In the genomic region with DNA sequence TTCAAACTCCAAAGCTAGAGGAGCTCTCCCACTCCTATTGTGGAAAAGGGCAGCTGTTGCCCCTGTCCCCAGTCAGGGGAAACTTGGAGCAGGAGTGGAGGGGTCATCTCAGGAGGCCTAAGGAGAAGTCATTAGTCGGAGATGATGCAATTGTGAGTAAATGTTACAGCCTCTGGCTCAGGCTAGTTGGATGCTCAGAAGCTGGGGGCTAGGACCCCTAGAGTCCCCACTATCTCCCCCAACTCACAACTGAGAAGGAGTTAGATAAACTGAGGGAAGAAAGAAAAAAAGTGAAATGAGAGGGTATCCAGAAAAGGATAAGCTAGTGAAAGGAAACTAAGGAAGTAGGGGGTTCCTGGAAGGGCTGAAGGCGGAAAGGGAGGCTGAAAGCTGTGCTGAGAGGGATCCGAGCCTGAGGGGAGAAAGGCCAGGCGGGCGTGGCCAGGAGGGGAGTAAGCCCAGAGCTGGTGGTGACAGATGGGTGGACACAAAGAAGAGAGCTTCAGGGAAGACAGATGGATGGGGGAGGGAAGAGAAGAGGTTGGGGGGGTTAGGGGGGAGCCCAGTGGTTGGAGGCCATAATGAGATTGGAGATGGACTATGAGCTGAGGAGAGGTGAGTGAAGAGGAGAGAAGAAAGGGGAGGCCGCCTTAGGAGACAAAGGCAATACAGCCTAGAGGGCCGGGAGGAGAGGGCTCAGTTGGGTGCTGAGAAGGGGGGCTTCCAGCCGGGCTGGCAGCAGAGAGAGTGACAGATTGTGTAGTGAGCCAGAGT, we compare ENCODE assay signal across 14 cellular contexts. TPM values are rescaled to one million over a fixed set of nuclear protein-coding genes. Genes with fewer than 3 reads are reported as not detected.
A peak's percentile ranks its signal among the peaks of the same experiment; 100 is the strongest.
DNase-seq lines count a peak whose midpoint lies in the region; ATAC-seq lines count a peak whose summit lies in the region.
"Had no signal": no experiment of that assay in that cellular context is flagged by ENCODE, and none has a peak within 500 bp of the region (broad histone marks: within the 10 kb centered on the region; RNA-seq: fewer than 3 reads in every experiment).

No MANE protein-coding gene starts in this region.

- POLR2A ChIA-PET in activated naive CD8-positive, alpha-beta T cell treated with anti-CD3 and anti-CD28 coated beads, Interleukin-2, amount 10 ng/mL, durations not matched to agents 7 days and 5 days (lab: Charles Lee), result no interaction called here
- POLR2A ChIA-PET in naive thymus-derived CD4-positive, alpha-beta T cell (lab: Charles Lee), result interaction anchor here (0.6 kb wide), 1 partner anchor 8 kb away, joined by 3 read pairs; no protein-coding TSS in a partner anchor

- peaks cover 35% of the 10 kb centered on the region for H3K36me3 ChIP-seq in HUES64 (ENCODE audit: insufficient read depth, low read length)
- H3K36me3 ChIP-seq in naive thymus-derived CD4-positive, alpha-beta T cell (ENCODE audit: control insufficient read depth in 2 of 3, insufficient read depth in 3 of 3, low read length in 3 of 3), result peaks cover 0 to 31% (median 0%) of the 10 kb centered on the region in 3 experiments

- peaks cover 6% of the 10 kb centered on the region for H3K36me3 Mint-ChIP-seq in activated naive CD8-positive, alpha-beta T cell treated with anti-CD3 and anti-CD28 coated beads, Interleukin-2, amount 10 ng/mL, durations not matched to agents 7 days and 5 days
- peaks cover 7 to 27% (median 14%) of the 10 kb centered on the region in 5 donors for H3K36me3 Mint-ChIP-seq in naive thymus-derived CD4-positive, alpha-beta T cell

- CTCF ChIA-PET in naive thymus-derived CD4-positive, alpha-beta T cell (lab: Charles Lee), result interaction anchor here (1.2 to 1.8 kb wide), 2 partner anchors 14 to 275 kb away, joined by 3 to 5 read pairs; no protein-coding TSS in a partner anchor

- DNase-seq in SKM-1 treated with dmso at 0.1 percent for 144 hours (lab: John Stamatoyannopoulos, UW; ENCODE audit: unreplicated experiment) (peak; percentile 13), SKM-1 (lab: John Stamatoyannopoulos, UW; ENCODE audit: unreplicated experiment) (no peak), MV-4-11 (lab: John Stamatoyannopoulos, UW) (no peak), hippocampal formation (lab: John Stamatoyannopoulos, UW) (no peak)
- no peak for DNase-seq in activated naive CD8-positive, alpha-beta T cell treated with anti-CD3 and anti-CD28 coated beads, Interleukin-2, amount 10 ng/mL, durations not matched to agents 7 days and 5 days
- peak in 1 of 9 donors; percentile 13 for DNase-seq in naive thymus-derived CD4-positive, alpha-beta T cell
- DNase-seq: GF-D8; NCI-H1105; RPMI8226; stimulated activated CD4-positive, alpha-beta T cell treated with anti-CD3 and anti-CD28 coated beads, Interleukin-2, amount 100 ng/mL, for 24 hours had no signal

- H3K9ac ChIP-seq in HUES64 (ENCODE audit: low read depth, low read length), result peak overlapping the region; percentile 46

- H3K4me1 Mint-ChIP-seq in activated naive CD8-positive, alpha-beta T cell treated with anti-CD3 and anti-CD28 coated beads, Interleukin-2, amount 10 ng/mL, durations not matched to agents 7 days and 5 days, result peaks cover 3% of the 10 kb centered on the region
- H3K4me1 Mint-ChIP-seq in naive thymus-derived CD4-positive, alpha-beta T cell, result peaks cover 0 to 5% (median under 1%) of the 10 kb centered on the region in 7 donors

- H3K4me3 Mint-ChIP-seq in activated naive CD8-positive, alpha-beta T cell treated with anti-CD3 and anti-CD28 coated beads, Interleukin-2, amount 10 ng/mL, durations not matched to agents 7 days and 5 days, result no peak overlapping the region
- H3K4me3 Mint-ChIP-seq in naive thymus-derived CD4-positive, alpha-beta T cell, result no peak overlapping the region

- ATAC-seq in activated naive CD8-positive, alpha-beta T cell treated with anti-CD3 and anti-CD28 coated beads, Interleukin-2, amount 10 ng/mL, durations not matched to agents 7 days and 5 days (ENCODE audit: low read depth), result no peak
- ATAC-seq in naive thymus-derived CD4-positive, alpha-beta T cell, result no peak
- no peak for ATAC-seq in GM18868 (IDR thresholded peaks at IDR 0.05; ENCODE audit: unreplicated experiment)
- ATAC-seq: activated CD4-positive, CD25-positive, alpha-beta regulatory T cell treated with anti-CD3 and anti-CD28 coated beads, Interleukin-2, amount 50 U/mL, for 24 hours had no signal

- no peaks in the 10 kb centered on the region for H3K27me3 Mint-ChIP-seq in activated naive CD8-positive, alpha-beta T cell treated with anti-CD3 and anti-CD28 coated beads, Interleukin-2, amount 10 ng/mL, durations not matched to agents 7 days and 5 days
- no peaks in the 10 kb centered on the region for H3K27me3 Mint-ChIP-seq in naive thymus-derived CD4-positive, alpha-beta T cell

- peaks cover 20% of the 10 kb centered on the region for H3K4me1 ChIP-seq in HUES64 (ENCODE audit: insufficient read depth, low read length)
- H3K4me1 ChIP-seq in naive thymus-derived CD4-positive, alpha-beta T cell (ENCODE audit: control insufficient read depth in 2 of 2, insufficient read depth in 2 of 2, low read length in 2 of 2), result no peaks in the 10 kb centered on the region

- H3K27ac Mint-ChIP-seq in activated naive CD8-positive, alpha-beta T cell treated with anti-CD3 and anti-CD28 coated beads, Interleukin-2, amount 10 ng/mL, durations not matched to agents 7 days and 5 days, result peak overlapping the region; percentile 9
- H3K27ac Mint-ChIP-seq in naive thymus-derived CD4-positive, alpha-beta T cell, result peak overlapping the region in 5 of 9 donors; percentile 5 to 86 (median 56)

- no peaks in the 10 kb centered on the region for H3K9me3 ChIP-seq in HUES64 (ENCODE audit: insufficient read depth, low read depth, low read length)
- no peaks in the 10 kb centered on the region for H3K9me3 ChIP-seq in naive thymus-derived CD4-positive, alpha-beta T cell (ENCODE audit: control insufficient read depth in 2 of 3, low read length in 3 of 3)

- H3K27me3 ChIP-seq in HUES64 (ENCODE audit: insufficient read depth, low read length), result no peaks in the 10 kb centered on the region
- no peaks in the 10 kb centered on the region for H3K27me3 ChIP-seq in naive thymus-derived CD4-positive, alpha-beta T cell (ENCODE audit: control insufficient read depth in 2 of 2, insufficient read depth in 2 of 2, low read length in 2 of 2)

- H3K9me3 Mint-ChIP-seq in activated naive CD8-positive, alpha-beta T cell treated with anti-CD3 and anti-CD28 coated beads, Interleukin-2, amount 10 ng/mL, durations not matched to agents 7 days and 5 days, result no peaks in the 10 kb centered on the region
- no peaks in the 10 kb centered on the region for H3K9me3 Mint-ChIP-seq in naive thymus-derived CD4-positive, alpha-beta T cell

- H3K4me3 ChIP-seq in HUES64 (ENCODE audit: low read length), result no peak overlapping the region
- no peak overlapping the region for H3K4me3 ChIP-seq in naive thymus-derived CD4-positive, alpha-beta T cell (ENCODE audit: low read length)

- intact Hi-C loops in naive thymus-derived CD4-positive, alpha-beta T cell (cut with micrococcal nuclease), result no loop called here

- H3K27ac ChIP-seq in HUES64 (ENCODE audit: low read depth, low read length), result peak overlapping the region; percentile 29
- no peak overlapping the region for H3K27ac ChIP-seq in naive thymus-derived CD4-positive, alpha-beta T cell (ENCODE audit: low read depth, low read length)

- WGBS in HUES64, result 48% methylated on average over 8 of the region's 8 CpGs

RNA-seq across cellular contexts. Expression of a gene that starts 4.5 kb away (rescaled TPM):
- polyA plus RNA-seq in HUES64 (2013, experiment 1 of 2), result 0.55 TPM
- 1.8 TPM for polyA plus RNA-seq in HUES64 (2013, experiment 2 of 2)
- under 1 TPM; 0.33 to 0.43 TPM for total RNA-seq in activated naive CD8-positive, alpha-beta T cell treated with anti-CD3 and anti-CD28 coated beads, Interleukin-2, amount 10 ng/mL, durations not matched to agents 7 days and 5 days
- under 1 TPM; 0.11 to 0.58 (median 0.42) TPM for total RNA-seq in naive thymus-derived CD4-positive, alpha-beta T cell
- polyA plus RNA-seq in naive thymus-derived CD4-positive, alpha-beta T cell, result not detected

RNA-seq across cellular contexts. Expression of a gene that starts 19.2 kb away (rescaled TPM):
- 53.9 TPM for polyA plus RNA-seq in HUES64 (2013, experiment 1 of 2)
- 51.9 TPM for polyA plus RNA-seq in HUES64 (2013, experiment 2 of 2)
- 10 to 100 TPM; 66.6 to 67.1 TPM for total RNA-seq in activated naive CD8-positive, alpha-beta T cell treated with anti-CD3 and anti-CD28 coated beads, Interleukin-2, amount 10 ng/mL, durations not matched to agents 7 days and 5 days
- total RNA-seq in naive thymus-derived CD4-positive, alpha-beta T cell, result 10 to 100 TPM; 68.4 to 91.1 (median 73.5) TPM
- 10 to 100 TPM; 69.2 to 85.3 TPM for polyA plus RNA-seq in naive thymus-derived CD4-positive, alpha-beta T cell

RNA-seq across cellular contexts. Expression of a gene that starts 19.3 kb away (rescaled TPM):
- 73.8 TPM for polyA plus RNA-seq in HUES64 (2013, experiment 1 of 2)
- 69.4 TPM for polyA plus RNA-seq in HUES64 (2013, experiment 2 of 2)
- 100 to 1,000 TPM; 119 to 137 TPM for total RNA-seq in activated naive CD8-positive, alpha-beta T cell treated with anti-CD3 and anti-CD28 coated beads, Interleukin-2, amount 10 ng/mL, durations not matched to agents 7 days and 5 days
- total RNA-seq in naive thymus-derived CD4-positive, alpha-beta T cell, result 100 to 1,000 TPM; 104 to 151 (median 118) TPM
- 100 to 1,000 TPM; 101 to 156 TPM for polyA plus RNA-seq in naive thymus-derived CD4-positive, alpha-beta T cell

RNA-seq across cellular contexts. Expression of a gene that starts 38.0 kb away (rescaled TPM):
- 41.6 TPM for polyA plus RNA-seq in HUES64 (2013, experiment 1 of 2)
- 53.8 TPM for polyA plus RNA-seq in HUES64 (2013, experiment 2 of 2)
- under 1 TPM; 0.06 to 0.34 TPM for total RNA-seq in activated naive CD8-positive, alpha-beta T cell treated with anti-CD3 and anti-CD28 coated beads, Interleukin-2, amount 10 ng/mL, durations not matched to agents 7 days and 5 days
- under 1 TPM in 2 of 5 experiments, not detected in 3; 0.05 to 0.13 TPM for total RNA-seq in naive thymus-derived CD4-positive, alpha-beta T cell
- polyA plus RNA-seq in naive thymus-derived CD4-positive, alpha-beta T cell, result not detected
- total RNA-seq: endothelial cell of umbilical vein had no signal
